16 cellular contexts compared by ENCODE assay signal in the genomic region with DNA sequence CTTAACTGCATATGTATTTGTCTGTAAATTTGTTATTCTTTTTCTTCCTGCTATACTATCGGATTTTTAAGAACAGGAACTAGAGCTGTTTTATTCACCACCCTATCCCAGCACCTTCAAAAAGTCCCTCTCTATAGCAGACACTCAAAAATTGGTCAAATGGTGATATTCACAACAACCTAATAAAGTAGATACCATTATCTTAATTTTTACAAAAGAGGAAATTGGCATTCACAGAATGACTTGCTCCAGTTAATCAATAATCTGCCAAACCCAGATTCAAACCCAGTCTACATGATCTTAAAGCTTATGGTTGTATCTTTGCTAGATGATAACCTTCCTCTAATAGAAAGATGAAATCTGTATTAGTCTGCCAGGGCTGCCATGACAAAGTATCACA.
"Had no signal": no experiment of that assay in that cellular context is flagged by ENCODE, and none has a peak within 500 bp of the region (broad histone marks: within the 10 kb centered on the region; RNA-seq: fewer than 3 reads in every experiment).

No MANE protein-coding gene starts in this region.

- H3K4me3 ChIP-seq: ascending aorta, breast epithelium, mucosa of descending colon, ovary, sigmoid colon, spleen, suprapubic skin, upper lobe of left lung had no signal

- H3K27me3 ChIP-seq: ascending aorta, breast epithelium, foreskin keratinocyte, ovary, sigmoid colon, spleen, suprapubic skin, upper lobe of left lung had no signal

- H3K9me3 ChIP-seq: ascending aorta, breast epithelium, mucosa of descending colon, ovary, sigmoid colon, spleen, suprapubic skin, upper lobe of left lung had no signal

- ATAC-seq: activated naive CD8-positive, alpha-beta T cell treated with anti-CD3 and anti-CD28 coated beads, Interleukin-2, amount 50 U/mL, for 24 hours; foreskin keratinocyte; left ventricle myocardium superior; mucosa of descending colon; naive thymus-derived CD4-positive, alpha-beta T cell had no signal

- DNase-seq: activated CD4-positive, alpha-beta T cell treated with anti-CD3 and anti-CD28 coated beads, Interleukin-2, amount 10 ng/mL, durations not matched to agents 24 days and 14 days; activated CD4-positive, CD25-positive, alpha-beta regulatory T cell; activated naive CD4-positive, alpha-beta T cell treated with Interleukin-2 at 50 U/mL for 16 hours; activated naive CD8-positive, alpha-beta T cell treated with anti-CD3 and anti-CD28 coated beads, Interleukin-2, amount 50 U/mL, for 24 hours; effector memory CD4-positive, alpha-beta T cell; foreskin keratinocyte; left ventricle myocardium superior; mucosa of descending colon; naive thymus-derived CD4-positive, alpha-beta T cell; ovary; sigmoid colon; spleen; upper lobe of left lung had no signal

- H3K4me1 ChIP-seq: ascending aorta, breast epithelium, sigmoid colon, spleen, suprapubic skin, upper lobe of left lung had no signal

- H3K27ac ChIP-seq: ascending aorta, breast epithelium, foreskin keratinocyte, ovary, sigmoid colon, spleen, suprapubic skin, upper lobe of left lung had no signal

- H3K36me3 ChIP-seq: ascending aorta, breast epithelium, ovary, sigmoid colon, spleen, suprapubic skin, upper lobe of left lung had no signal
